Comparison of ENCODE assay signal across 8 cellular contexts in genomic region chr15:23039917-23040281, GRCh38. TPM values are rescaled to one million over a fixed set of nuclear protein-coding genes. Genes with fewer than 3 reads are reported as not detected.
DNase-seq lines count a peak whose midpoint lies in the region; ATAC-seq and TF ChIP-seq lines count a peak whose summit lies in the region.

No MANE protein-coding gene starts in this region.

- no peak overlapping the region for H2BK20ac ChIP-seq in H9 (ENCODE audit: low read depth, low read length, poor library complexity, severe bottlenecking)

- no peak overlapping the region for H4K8ac ChIP-seq in H9 (replicated peaks; ENCODE audit: insufficient read length, low read depth, low read length)

- peaks cover 7 to 21% of the 10 kb centered on the region in 2 experiments; a peak in 3 of 5 replicates for H3K9me3 Mint-ChIP-seq in H9
- H3K9me3 Mint-ChIP-seq in activated CD8-positive, alpha-beta T cell treated with anti-CD3 and anti-CD28 coated beads, Interleukin-2, amount 10 ng/mL, durations not matched to agents 7 days and 5 days (ENCODE audit: insufficient read depth), result no peaks in the 10 kb centered on the region
- H3K9me3 Mint-ChIP-seq in stimulated activated naive B cell treated with anti-CD40 and anti-IgM and Interleukin-4, amounts not matched to agents 10 μg/mL and 1 μg/mL and 100 μg/mL, for 72 hours, result no peaks in the 10 kb centered on the region

- peak overlapping the region; percentile 90 to 99 (median 96) for H3K9ac ChIP-seq in BLaER1 treated with 17β-estradiol and CSF1 and Interleukin-3, amounts not matched to agents 10 nM and 100 nM
- peak overlapping the region; percentile 81 for H3K9ac ChIP-seq in H9 (ENCODE audit: extremely low read depth, insufficient read length, low read length)

- no peak overlapping the region for H2BK120ac ChIP-seq in H9 (ENCODE audit: low read depth, low read length, poor library complexity, severe bottlenecking)

- peak overlapping the region in 2 of 3 experiments; percentile 74 to 85; a peak in 3 of 7 replicates for H3K27ac Mint-ChIP-seq in H9
- peak overlapping the region; percentile 93 for H3K27ac Mint-ChIP-seq in activated CD8-positive, alpha-beta T cell treated with anti-CD3 and anti-CD28 coated beads, Interleukin-2, amount 10 ng/mL, durations not matched to agents 7 days and 5 days
- peak overlapping the region; percentile 84 for H3K27ac Mint-ChIP-seq in stimulated activated naive B cell treated with anti-CD40 and anti-IgM and Interleukin-4, amounts not matched to agents 10 μg/mL and 1 μg/mL and 100 μg/mL, for 72 hours

- H3K23me2 ChIP-seq in H9 (ENCODE audit: insufficient read length, low read depth, low read length, poor library complexity, severe bottlenecking), result peaks cover 9% of the 10 kb centered on the region

- H3K4me2 ChIP-seq in BLaER1 treated with 17β-estradiol and CSF1 and Interleukin-3, amounts not matched to agents 10 nM and 100 nM, result peak overlapping the region; percentile 67 to 95 (median 81)
- H3K4me2 ChIP-seq in H9 (ENCODE audit: insufficient read depth, insufficient read length, low read length), result peak overlapping the region; percentile 86

- H3K27ac ChIP-seq in BLaER1 treated with 17β-estradiol and CSF1 and Interleukin-3, amounts not matched to agents 10 nM and 100 nM, result peak overlapping the region; percentile 48 to 99 (median 95); a peak in 21 of 22 replicates
- no peak overlapping the region for H3K27ac ChIP-seq in H9 (ENCODE audit: insufficient read length, low read depth, low read length)

- no peak overlapping the region for H2BK12ac ChIP-seq in H9 (ENCODE audit: insufficient read length, low read depth, low read length)

- CTCF ChIA-PET in activated CD8-positive, alpha-beta T cell treated with anti-CD3 and anti-CD28 coated beads, Interleukin-2, amount 10 ng/mL, durations not matched to agents 7 days and 5 days (lab: Charles Lee), result interaction anchor here (0.7 to 1.4 kb wide), 7 partner anchors 9 to 202 kb away, joined by 3 to 4 read pairs (median 3); no protein-coding TSS in a partner anchor

- H3K79me2 ChIP-seq in H9 (ENCODE audit: insufficient read depth, low read length), result peaks cover 2% of the 10 kb centered on the region; the same call in 1 of the 2 replicates

- H3K4ac ChIP-seq in H9 (ENCODE audit: low read depth, low read length), result no peak overlapping the region

- WGBS in H9 (ENCODE audit: extremely low coverage, insufficient read length, low lambda C conversion rate), result no CpG with 5 or more reads among the region's 10 CpGs

- DNase-seq in H9 (no peak), glomerular visceral epithelial cell (ENCODE audit: extremely low spot score) (no peak), NCI-H446 treated with DMSO at 0.1 percent for 48 hours (lab: John Stamatoyannopoulos, UW) (no peak), H4 (ENCODE audit: low spot score) (no peak)
- no peak for DNase-seq in activated CD8-positive, alpha-beta T cell treated with anti-CD3 and anti-CD28 coated beads, Interleukin-2, amount 10 ng/mL, durations not matched to agents 7 days and 5 days
- no peak for DNase-seq in stimulated activated naive B cell treated with anti-CD40 and anti-IgM and Interleukin-4, amounts not matched to agents 10 μg/mL and 1 μg/mL and 100 μg/mL, for 72 hours

- peaks cover 7 to 24% (median 18%) of the 10 kb centered on the region in 11 experiments; a peak in 21 of 22 replicates for H3K36me3 ChIP-seq in BLaER1 treated with 17β-estradiol and CSF1 and Interleukin-3, amounts not matched to agents 10 nM and 100 nM

- peak overlapping the region; percentile 84 for H3K4me3 Mint-ChIP-seq in H9
- peak overlapping the region; percentile 85 for H3K4me3 Mint-ChIP-seq in activated CD8-positive, alpha-beta T cell treated with anti-CD3 and anti-CD28 coated beads, Interleukin-2, amount 10 ng/mL, durations not matched to agents 7 days and 5 days
- peak overlapping the region; percentile 87 to 97 for H3K4me3 Mint-ChIP-seq in stimulated activated naive B cell treated with anti-CD40 and anti-IgM and Interleukin-4, amounts not matched to agents 10 μg/mL and 1 μg/mL and 100 μg/mL, for 72 hours

- H4K5ac ChIP-seq in H9 (ENCODE audit: insufficient read length, low read depth, low read length), result no peak overlapping the region

- no peaks in the 10 kb centered on the region for H4K20me1 ChIP-seq in BLaER1 treated with 17β-estradiol and CSF1 and Interleukin-3, amounts not matched to agents 10 nM and 100 nM
- no peaks in the 10 kb centered on the region for H4K20me1 ChIP-seq in H9 (ENCODE audit: control insufficient read depth, insufficient read depth, insufficient read length)

- H3K27me3 ChIP-seq in BLaER1 treated with 17β-estradiol and CSF1 and Interleukin-3, amounts not matched to agents 10 nM and 100 nM, result no peaks in the 10 kb centered on the region
- H3K27me3 ChIP-seq in H9 (ENCODE audit: insufficient read depth, low read length), result no peaks in the 10 kb centered on the region

- H2AFZ ChIP-seq in H9 (ENCODE audit: low read length), result no peak overlapping the region

- no peak overlapping the region for H2BK15ac ChIP-seq in H9 (ENCODE audit: low read depth, low read length)

- H3K36me3 Mint-ChIP-seq in H9 (ENCODE audit: insufficient read depth in 1 of 3, low read depth in 3 of 3), result peaks cover 8 to 14% (median 9%) of the 10 kb centered on the region in 3 experiments
- H3K36me3 Mint-ChIP-seq in activated CD8-positive, alpha-beta T cell treated with anti-CD3 and anti-CD28 coated beads, Interleukin-2, amount 10 ng/mL, durations not matched to agents 7 days and 5 days (ENCODE audit: low read depth), result peaks cover 7% of the 10 kb centered on the region
- H3K36me3 Mint-ChIP-seq in stimulated activated naive B cell treated with anti-CD40 and anti-IgM and Interleukin-4, amounts not matched to agents 10 μg/mL and 1 μg/mL and 100 μg/mL, for 72 hours, result peaks cover 10 to 16% of the 10 kb centered on the region in 2 donors

- H3K23ac ChIP-seq in H9 (ENCODE audit: insufficient read length, low read depth, low read length), result no peak overlapping the region

- no peak overlapping the region for H3K18ac ChIP-seq in H9 (ENCODE audit: insufficient read length, low read depth, low read length)

- H3K14ac ChIP-seq in H9 (ENCODE audit: insufficient read depth, low read length), result peak overlapping the region; percentile 87

- no peak overlapping the region for H3K56ac ChIP-seq in H9 (ENCODE audit: insufficient read length, low read depth, low read length)

- no peak overlapping the region for H2AK5ac ChIP-seq in H9 (ENCODE audit: insufficient read length, low read length)

- ATAC-seq in activated CD8-positive, alpha-beta T cell treated with anti-CD3 and anti-CD28 coated beads, Interleukin-2, amount 10 ng/mL, durations not matched to agents 7 days and 5 days, result peak; percentile 35
- ATAC-seq in stimulated activated naive B cell treated with anti-CD40 and anti-IgM and Interleukin-4, amounts not matched to agents 10 μg/mL and 1 μg/mL and 100 μg/mL, for 72 hours (replicated peaks), result peak; percentile 7 to 16

- peaks cover 4% of the 10 kb centered on the region; the same call in 1 of the 2 replicates for H3K27me3 Mint-ChIP-seq in H9 (ENCODE audit: low read depth)
- H3K27me3 Mint-ChIP-seq in activated CD8-positive, alpha-beta T cell treated with anti-CD3 and anti-CD28 coated beads, Interleukin-2, amount 10 ng/mL, durations not matched to agents 7 days and 5 days (ENCODE audit: low read depth), result no peaks in the 10 kb centered on the region
- H3K27me3 Mint-ChIP-seq in stimulated activated naive B cell treated with anti-CD40 and anti-IgM and Interleukin-4, amounts not matched to agents 10 μg/mL and 1 μg/mL and 100 μg/mL, for 72 hours, result no peaks in the 10 kb centered on the region

- no peak overlapping the region for H4K91ac ChIP-seq in H9 (ENCODE audit: insufficient read length, low read depth, low read length)

- peaks cover 0 to 11% (median 0%) of the 10 kb centered on the region in 11 experiments; a peak in 9 of 22 replicates for H3K9me3 ChIP-seq in BLaER1 treated with 17β-estradiol and CSF1 and Interleukin-3, amounts not matched to agents 10 nM and 100 nM (replicated peaks in 1 of 11)
- H3K9me3 ChIP-seq in H9 (ENCODE audit: control insufficient read depth, low read depth, low read length), result no peaks in the 10 kb centered on the region

- TF ChIP-seq CTCF in H9 (conservative IDR thresholded peaks at IDR 0.05), result 0 out of 3 replicates have a peak, but pooled peaks have one; percentile 5

- no peaks in the 10 kb centered on the region for H3K79me1 ChIP-seq in H9 (ENCODE audit: insufficient read depth, low read depth, low read length, poor library complexity, severe bottlenecking)

- POLR2A ChIA-PET in activated CD8-positive, alpha-beta T cell treated with anti-CD3 and anti-CD28 coated beads, Interleukin-2, amount 10 ng/mL, durations not matched to agents 7 days and 5 days (lab: Charles Lee), result interaction anchor here (0.7 to 1.7 kb wide), 7 partner anchors 10 to 374 kb away, joined by 3 to 13 read pairs (median 5); partner anchors contain the start of gene NIPA2

- peak overlapping the region; percentile 78 to 96 (median 87) for H3K4me3 ChIP-seq in BLaER1 treated with 17β-estradiol and CSF1 and Interleukin-3, amounts not matched to agents 10 nM and 100 nM
- peak overlapping the region; percentile 87 for H3K4me3 ChIP-seq in iPS-11a (ENCODE audit: low read depth, low read length)

- no peak overlapping the region for H3T11ph ChIP-seq in H9 (ENCODE audit: low read length)

- peaks cover 4 to 5% of the 10 kb centered on the region in 2 experiments; a peak in 2 of 4 replicates for H3K4me1 Mint-ChIP-seq in H9
- H3K4me1 Mint-ChIP-seq in activated CD8-positive, alpha-beta T cell treated with anti-CD3 and anti-CD28 coated beads, Interleukin-2, amount 10 ng/mL, durations not matched to agents 7 days and 5 days (ENCODE audit: low read depth), result peaks cover 22% of the 10 kb centered on the region
- peaks cover 5 to 15% of the 10 kb centered on the region in 2 donors for H3K4me1 Mint-ChIP-seq in stimulated activated naive B cell treated with anti-CD40 and anti-IgM and Interleukin-4, amounts not matched to agents 10 μg/mL and 1 μg/mL and 100 μg/mL, for 72 hours

- H2BK5ac ChIP-seq in H9 (ENCODE audit: insufficient read length, low read length), result no peak overlapping the region

- H3K4me1 ChIP-seq in BLaER1 treated with 17β-estradiol and CSF1 and Interleukin-3, amounts not matched to agents 10 nM and 100 nM, result peaks cover 13 to 20% (median 15%) of the 10 kb centered on the region in 10 experiments; a peak in 19 of 20 replicates
- no peaks in the 10 kb centered on the region for H3K4me1 ChIP-seq in H9 (ENCODE audit: insufficient read depth, low read length)

RNA-seq across cellular contexts. Expression of gene TUBGCP5, which starts 0.5 kb away (rescaled TPM):
- 14.7 and 15.3 TPM in 2 replicates for total RNA-seq in H9 (2021)
- total RNA-seq in activated CD8-positive, alpha-beta T cell treated with anti-CD3 and anti-CD28 coated beads, Interleukin-2, amount 10 ng/mL, durations not matched to agents 7 days and 5 days, result 10 to 100 TPM; 25.3 to 27.3 TPM
- 15.8 and 17.2 TPM in 2 replicates for total RNA-seq in H4 (2014; rRNA removed; shearing (Covaris generic))

RNA-seq across cellular contexts. Expression of gene CYFIP1, which starts 59.7 kb away (rescaled TPM):
- total RNA-seq in H9 (2021), result 67.5 and 71.2 TPM in 2 replicates
- total RNA-seq in activated CD8-positive, alpha-beta T cell treated with anti-CD3 and anti-CD28 coated beads, Interleukin-2, amount 10 ng/mL, durations not matched to agents 7 days and 5 days, result 1 to 10 TPM; 8.8 to 9.3 TPM
- total RNA-seq in H4 (2014; rRNA removed; shearing (Covaris generic)), result 38.4 and 39.3 TPM in 2 replicates
